Comparison of ENCODE assay signal across 31 cellular contexts in the genomic region with DNA sequence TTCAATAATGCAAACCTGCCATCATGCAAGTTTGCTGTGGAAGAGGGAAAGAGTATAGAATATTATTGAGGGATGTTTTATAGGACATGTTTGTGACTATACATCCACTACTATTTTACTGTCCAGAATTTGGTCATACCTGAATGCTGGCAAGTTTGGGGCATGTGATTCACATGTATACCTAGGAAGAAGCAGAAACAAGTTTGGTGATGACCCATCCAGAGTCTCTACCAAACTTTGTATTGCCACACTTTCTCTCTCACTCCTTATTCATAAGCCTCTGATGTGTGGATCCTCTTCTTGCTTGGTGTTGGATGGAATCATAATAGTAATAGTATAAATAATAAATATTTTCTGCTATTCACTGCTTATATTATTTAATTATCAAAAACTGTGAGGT.
"Had no signal": no experiment of that assay in that cellular context is flagged by ENCODE, and none has a peak within 500 bp of the region (broad histone marks: within the 10 kb centered on the region; RNA-seq: fewer than 3 reads in every experiment).

No MANE protein-coding gene starts in this region.

- H3K4me1 ChIP-seq: body of pancreas, Peyer's patch, SJSA1 had no signal

- H3K36me3 ChIP-seq: cardiac muscle cell, MG63, Peyer's patch, SJSA1 had no signal

- H3K9me3 ChIP-seq: body of pancreas, MG63, Peyer's patch, SJSA1 had no signal

- H3K4me3 Mint-ChIP-seq: activated CD8-positive, alpha-beta T cell treated with anti-CD3 and anti-CD28 coated beads, Interleukin-2, amount 10 ng/mL, durations not matched to agents 7 days and 5 days; activated naive CD4-positive, alpha-beta T cell treated with anti-CD3 and anti-CD28 coated beads, Interleukin-2, amount 50 U/mL, for 24 hours; T-helper 1 cell treated with Interleukin-12 subunit alpha and Interleukin-12 subunit beta and Interleukin-4 antibody, amounts not matched to agents 30 μg/mL and 1 μg/mL, for 36 hours; WTC11 had no signal

- H3K4me1 Mint-ChIP-seq: activated naive CD4-positive, alpha-beta T cell treated with anti-CD3 and anti-CD28 coated beads, Interleukin-2, amount 50 U/mL, for 24 hours had no signal

- H3K27me3 Mint-ChIP-seq: activated naive CD4-positive, alpha-beta T cell treated with anti-CD3 and anti-CD28 coated beads, Interleukin-2, amount 50 U/mL, for 24 hours had no signal

- H3K4me3 ChIP-seq: body of pancreas, cardiac muscle cell, MG63, Peyer's patch, SJSA1 had no signal

- H3K9me3 Mint-ChIP-seq: activated naive CD4-positive, alpha-beta T cell treated with anti-CD3 and anti-CD28 coated beads, Interleukin-2, amount 50 U/mL, for 24 hours; WTC11 had no signal

- H3K27ac Mint-ChIP-seq: activated CD8-positive, alpha-beta T cell treated with anti-CD3 and anti-CD28 coated beads, Interleukin-2, amount 10 ng/mL, durations not matched to agents 7 days and 5 days; activated naive CD4-positive, alpha-beta T cell treated with anti-CD3 and anti-CD28 coated beads, Interleukin-2, amount 50 U/mL, for 24 hours; T-helper 1 cell treated with Interleukin-12 subunit alpha and Interleukin-12 subunit beta and Interleukin-4 antibody, amounts not matched to agents 30 μg/mL and 1 μg/mL, for 36 hours; WTC11 had no signal

- H3K36me3 Mint-ChIP-seq: activated naive CD4-positive, alpha-beta T cell treated with anti-CD3 and anti-CD28 coated beads, Interleukin-2, amount 50 U/mL, for 24 hours; WTC11 had no signal

- H3K27me3 ChIP-seq: body of pancreas, cardiac muscle cell, MG63, Peyer's patch, SJSA1 had no signal

- H3K27ac ChIP-seq: body of pancreas, cardiac muscle cell, Peyer's patch, RWPE1, SJSA1 had no signal

- ATAC-seq: activated CD8-positive, alpha-beta T cell treated with anti-CD3 and anti-CD28 coated beads, Interleukin-2, amount 10 ng/mL, durations not matched to agents 7 days and 5 days; body of pancreas; WTC11 had no signal

- DNase-seq: activated CD4-positive, alpha-beta T cell treated with anti-CD3 and anti-CD28 coated beads for 48 hours; activated CD4-positive, alpha-beta T cell treated with anti-CD3 and anti-CD28 coated beads, Interleukin-2, amount 50 U/mL, for 4 hours; activated CD4-positive, CD25-positive, alpha-beta regulatory T cell treated with anti-CD3 and anti-CD28 coated beads, Interleukin-2, amount 50 U/mL, for 72 hours; activated CD8-positive, alpha-beta memory T cell treated with anti-CD3 and anti-CD28 coated beads, Interleukin-2, amount 50 U/mL, for 48 hours; activated CD8-positive, alpha-beta T cell treated with anti-CD3 and anti-CD28 coated beads, Interleukin-2, amount 10 ng/mL, durations not matched to agents 7 days and 5 days; activated effector memory CD4-positive, alpha-beta T cell treated with Interleukin-2 at 50 U/mL for 16 hours; activated naive CD4-positive, alpha-beta T cell; activated T-cell treated with anti-CD3 and anti-CD28 coated beads, Interleukin-2, amount 50 U/mL, for 1 hour; aorta; body of pancreas; cerebellar nuclear complex; MG63; MV-4-11; NCI-H1092 treated with DMSO at 0.1 percent for 48 hours; NCI-H1417 treated with DMSO at 0.1 percent for 48 hours; NCI-H1694; NCI-H2029; NCI-H2107; NCI-H345; NCI-H510A; NCI-H526 treated with DMSO at 0.1 percent for 48 hours; NCI-H82; OCI-M1; Peyer's patch; SHP77 had no signal
